In the genomic region with DNA sequence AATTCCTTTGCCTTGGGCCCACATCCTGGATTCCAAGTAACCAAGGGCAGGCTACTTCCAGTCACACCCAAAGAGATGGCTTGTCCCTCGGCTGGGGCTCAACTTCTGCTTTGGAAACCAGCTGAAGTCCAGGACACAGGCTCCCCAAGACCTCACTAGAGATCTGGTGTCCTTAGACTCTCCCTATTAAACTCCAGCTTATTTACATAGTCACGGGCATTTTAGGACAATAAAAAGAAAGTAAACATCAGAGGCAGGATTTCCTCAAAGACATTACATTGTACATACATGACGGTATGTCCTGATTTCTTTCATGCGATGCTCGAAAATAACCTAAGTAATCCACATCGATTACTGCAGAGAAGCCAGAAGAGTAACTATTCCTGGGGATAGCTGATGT, we compare ENCODE assay signal across 16 cellular contexts.
DNase-seq lines count a peak whose midpoint lies in the region; ATAC-seq and TF ChIP-seq lines count a peak whose summit lies in the region.
"Had no signal": no experiment of that assay in that cellular context is flagged by ENCODE, and none has a peak within 500 bp of the region (broad histone marks: within the 10 kb centered on the region; RNA-seq: fewer than 3 reads in every experiment).

No MANE protein-coding gene starts in this region.

- H3K4ac ChIP-seq in H9 (ENCODE audit: low read depth, low read length): peak overlapping the region; percentile 22; the same call in 1 of the 2 replicates

- H3K4me1 ChIP-seq in H9 (ENCODE audit: insufficient read depth, low read length) (peaks cover 4% of the 10 kb centered on the region; the same call in 1 of the 2 replicates), esophagus muscularis mucosa (no peaks in the 10 kb centered on the region)
- H3K4me1 ChIP-seq: BE2C had no signal

- no peaks in the 10 kb centered on the region for H3K27me3 Mint-ChIP-seq in H9 (ENCODE audit: low read depth)

- H2BK15ac ChIP-seq in H9 (ENCODE audit: low read depth, low read length): no peak overlapping the region

- no peak for TF ChIP-seq POLR2A in esophagus muscularis mucosa (IDR thresholded peaks at IDR 0.05; ENCODE audit: low read depth)

- peaks cover 5 to 6% of the 10 kb centered on the region in 2 experiments; a peak in 2 of 4 replicates for H3K4me1 Mint-ChIP-seq in H9

- H2BK20ac ChIP-seq in H9 (ENCODE audit: low read depth, low read length, poor library complexity, severe bottlenecking): no peak overlapping the region

- no peaks in the 10 kb centered on the region for H4K20me1 ChIP-seq in H9 (ENCODE audit: control insufficient read depth, insufficient read depth, insufficient read length)

- H3K79me1 ChIP-seq in H9 (ENCODE audit: insufficient read depth, low read depth, low read length, poor library complexity, severe bottlenecking): no peaks in the 10 kb centered on the region

- TF ChIP-seq CTCF in H9 (conservative IDR thresholded peaks at IDR 0.05) (no peak), esophagus muscularis mucosa (IDR thresholded peaks at IDR 0.05) (no peak)

- no peak overlapping the region for H3K9ac ChIP-seq in H9 (ENCODE audit: extremely low read depth, insufficient read length, low read length)
- H3K9ac ChIP-seq in SK-N-MC (ENCODE audit: insufficient read length): no peak overlapping the region
- H3K9ac ChIP-seq: GM23248 had no signal

- intact Hi-C loops in left colon (cut with DNase I, micrococcal nuclease) (no loop called here), esophagus muscularis mucosa (cut with DNase I) (no loop called here)

- H3K9me3 Mint-ChIP-seq in H9: no peaks in the 10 kb centered on the region; a peak in 1 of 5 replicates
- H3K9me3 Mint-ChIP-seq: CD4-positive, alpha-beta T cell had no signal

- H3K4me2 ChIP-seq in H9 (ENCODE audit: insufficient read depth, insufficient read length, low read length): no peak overlapping the region

- H3K9me3 ChIP-seq in H9 (ENCODE audit: control insufficient read depth, low read depth, low read length) (no peaks in the 10 kb centered on the region), SK-N-MC (ENCODE audit: low read depth, low read length) (peaks cover 3% of the 10 kb centered on the region; the same call in 1 of the 2 replicates), esophagus muscularis mucosa (no peaks in the 10 kb centered on the region)
- H3K9me3 ChIP-seq: BE2C had no signal

- peak; percentile 94 for ATAC-seq in left colon
- no peak for ATAC-seq in GM18520 (IDR thresholded peaks at IDR 0.05; ENCODE audit: unreplicated experiment)
- ATAC-seq: GM12878 had no signal

- no peaks in the 10 kb centered on the region for H3K79me2 ChIP-seq in H9 (ENCODE audit: insufficient read depth, low read length)

- H3K4me3 ChIP-seq in SK-N-MC: no peak overlapping the region
- H3K4me3 ChIP-seq in esophagus muscularis mucosa: no peak overlapping the region
- H3K4me3 ChIP-seq: GM12878, GM23248 had no signal

- no peak overlapping the region for H3K23ac ChIP-seq in H9 (ENCODE audit: insufficient read length, low read depth, low read length)

- no peak overlapping the region for H4K8ac ChIP-seq in H9 (replicated peaks; ENCODE audit: insufficient read length, low read depth, low read length)

- H3K4me3 Mint-ChIP-seq in H9: no peak overlapping the region
- H3K4me3 Mint-ChIP-seq: CD4-positive, alpha-beta T cell had no signal

- no peak overlapping the region for H3K18ac ChIP-seq in H9 (ENCODE audit: insufficient read length, low read depth, low read length)

- H2AK5ac ChIP-seq in H9 (ENCODE audit: insufficient read length, low read length): no peak overlapping the region

- no peaks in the 10 kb centered on the region for H3K36me3 ChIP-seq in SK-N-MC (ENCODE audit: insufficient read depth, low read length)
- H3K36me3 ChIP-seq in esophagus muscularis mucosa: no peaks in the 10 kb centered on the region
- H3K36me3 ChIP-seq: BE2C had no signal

- no peak overlapping the region for H4K5ac ChIP-seq in H9 (ENCODE audit: insufficient read length, low read depth, low read length)

- H3K56ac ChIP-seq in H9 (ENCODE audit: insufficient read length, low read depth, low read length): no peak overlapping the region

- no peak overlapping the region for H3K14ac ChIP-seq in H9 (ENCODE audit: insufficient read depth, low read length)

- H3T11ph ChIP-seq in H9 (ENCODE audit: low read length): no peak overlapping the region

- WGBS in H9 (ENCODE audit: extremely low coverage, insufficient read length, low lambda C conversion rate): no CpG with 5 or more reads among the region's 6 CpGs
- 80% methylated on average over 6 of the region's 6 CpGs for WGBS in esophagus muscularis mucosa

- no peak for TF ChIP-seq EP300 in esophagus muscularis mucosa (IDR thresholded peaks at IDR 0.05)

- H2BK5ac ChIP-seq in H9 (ENCODE audit: insufficient read length, low read length): no peak overlapping the region

- no peaks in the 10 kb centered on the region; a peak in 1 of 7 replicates for H3K36me3 Mint-ChIP-seq in H9 (ENCODE audit: insufficient read depth in 1 of 3, low read depth in 3 of 3)

- no peak overlapping the region for H2AFZ ChIP-seq in H9 (ENCODE audit: low read length)
- H2AFZ ChIP-seq: GM23248 had no signal

- DNase-seq in H9: no peak
- DNase-seq in SK-N-MC (ENCODE audit: low read depth, low spot score): no peak
- DNase-seq in left colon: no peak
- no peak for DNase-seq in esophagus muscularis mucosa (ENCODE audit: extremely low spot score)
- DNase-seq in NCI-H748 treated with DMSO at 0.1 percent for 48 hours (lab: John Stamatoyannopoulos, UW): no peak
- DNase-seq: ACHN; BE2C; C1 segment of cervical spinal cord; CD4-positive, alpha-beta T cell; DMS153; DND-41; EL; GM23248; HCEC 1CT had no signal

- no peak overlapping the region for H3K27ac Mint-ChIP-seq in H9
- H3K27ac Mint-ChIP-seq: CD4-positive, alpha-beta T cell had no signal

- H3K27me3 ChIP-seq in H9 (ENCODE audit: insufficient read depth, low read length) (no peaks in the 10 kb centered on the region), esophagus muscularis mucosa (no peaks in the 10 kb centered on the region)
- H3K27me3 ChIP-seq: BE2C had no signal

- no peak overlapping the region for H3K27ac ChIP-seq in H9 (ENCODE audit: insufficient read length, low read depth, low read length)
- H3K27ac ChIP-seq in SK-N-MC: peak overlapping the region; percentile 74; the same call in 1 of the 2 replicates
- H3K27ac ChIP-seq in esophagus muscularis mucosa (replicated peaks in 1 of 4): no peak overlapping the region
- H3K27ac ChIP-seq: GM23248 had no signal

- H3K23me2 ChIP-seq in H9 (ENCODE audit: insufficient read length, low read depth, low read length, poor library complexity, severe bottlenecking): no peaks in the 10 kb centered on the region

- no peak overlapping the region for H2BK120ac ChIP-seq in H9 (ENCODE audit: low read depth, low read length, poor library complexity, severe bottlenecking)

- no peak overlapping the region for H2BK12ac ChIP-seq in H9 (ENCODE audit: insufficient read length, low read depth, low read length)

- H4K91ac ChIP-seq in H9 (ENCODE audit: insufficient read length, low read depth, low read length): no peak overlapping the region
